In the genomic region with DNA sequence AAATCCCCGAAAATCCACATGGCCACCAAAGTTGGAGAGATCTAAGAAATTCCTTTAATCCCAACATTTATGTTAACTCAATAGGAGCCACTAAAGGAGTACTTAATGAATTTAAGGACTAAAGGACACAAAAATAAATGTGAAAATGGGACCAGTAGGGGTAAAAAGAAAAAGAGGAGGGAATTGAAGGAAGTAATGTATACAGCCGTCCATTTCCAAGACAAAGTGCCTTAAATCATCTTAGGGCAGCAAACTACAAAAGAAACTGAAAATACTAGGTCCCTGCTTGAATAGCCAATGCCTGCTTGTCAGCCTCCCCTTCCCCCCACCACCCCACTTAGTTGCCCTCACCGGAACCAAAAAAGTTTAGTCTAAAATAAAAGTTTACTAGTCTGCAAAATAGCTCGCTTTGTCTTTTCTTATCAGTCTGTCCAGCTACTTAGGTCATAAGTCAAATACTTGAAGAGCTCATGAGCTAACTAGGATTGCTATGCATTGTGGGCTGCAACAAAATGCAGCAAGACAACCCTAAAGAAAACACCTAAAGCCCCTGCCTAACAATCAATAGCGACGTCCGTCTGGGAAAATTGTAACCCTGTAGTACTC, we compare ENCODE assay signal across 1 cellular context.
A peak's percentile ranks its signal among the peaks of the same experiment; 100 is the strongest.
TF ChIP-seq lines count a peak whose summit lies in the region.

No MANE protein-coding gene starts in this region.

TF ChIP-seq in K562, 482 proteins besides CTCF, POLR2A, EP300 and RAD21 (continued from another document and continues in another):
- TF ChIP-seq, protein P1, sequence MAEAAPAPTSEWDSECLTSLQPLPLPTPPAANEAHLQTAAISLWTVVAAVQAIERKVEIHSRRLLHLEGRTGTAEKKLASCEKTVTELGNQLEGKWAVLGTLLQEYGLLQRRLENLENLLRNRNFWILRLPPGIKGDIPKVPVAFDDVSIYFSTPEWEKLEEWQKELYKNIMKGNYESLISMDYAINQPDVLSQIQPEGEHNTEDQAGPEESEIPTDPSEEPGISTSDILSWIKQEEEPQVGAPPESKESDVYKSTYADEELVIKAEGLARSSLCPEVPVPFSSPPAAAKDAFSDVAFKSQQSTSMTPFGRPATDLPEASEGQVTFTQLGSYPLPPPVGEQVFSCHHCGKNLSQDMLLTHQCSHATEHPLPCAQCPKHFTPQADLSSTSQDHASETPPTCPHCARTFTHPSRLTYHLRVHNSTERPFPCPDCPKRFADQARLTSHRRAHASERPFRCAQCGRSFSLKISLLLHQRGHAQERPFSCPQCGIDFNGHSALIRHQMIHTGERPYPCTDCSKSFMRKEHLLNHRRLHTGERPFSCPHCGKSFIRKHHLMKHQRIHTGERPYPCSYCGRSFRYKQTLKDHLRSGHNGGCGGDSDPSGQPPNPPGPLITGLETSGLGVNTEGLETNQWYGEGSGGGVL (CRISPR knock-in tag; IDR thresholded peaks at IDR 0.05) = no peak
- TF ChIP-seq SLC30A9 (CRISPR knock-in tag; IDR thresholded peaks at IDR 0.05) (no peak), NR2C2 (CRISPR knock-in tag; IDR thresholded peaks at IDR 0.05) (no peak), NR2C2 (tag; IDR thresholded peaks at IDR 0.05) (peak; percentile 82), TCF7L2 (IDR thresholded peaks at IDR 0.05; ENCODE audit: low read depth, low read length) (no peak), BCOR (IDR thresholded peaks at IDR 0.05) (no peak), HDAC8 (tag; IDR thresholded peaks at IDR 0.05) (no peak), PHF20 (IDR thresholded peaks at IDR 0.05; ENCODE audit: partially characterized antibody) (no peak), POLR2G (IDR thresholded peaks at IDR 0.05; ENCODE audit: low read depth, low read length) (no peak), SMARCE1 (IDR thresholded peaks at IDR 0.05) (peak; percentile 34; the same call in 1 of the 2 replicates), POLR3G (IDR thresholded peaks at IDR 0.05; ENCODE audit: extremely low read depth, insufficient read length, insufficient replicate concordance) (no peak), ARID2 (IDR thresholded peaks at IDR 0.05) (no peak), NR2C1 (IDR thresholded peaks at IDR 0.05) (peak; percentile 66), NR2C1 (tag; IDR thresholded peaks at IDR 0.05) (peak; percentile 69; the same call in 1 of the 2 replicates), HIVEP1 (CRISPR knock-in tag; IDR thresholded peaks at IDR 0.05) (no peak), COPS2 (conservative IDR thresholded peaks at IDR 0.05) (no peak), L3MBTL2 (IDR thresholded peaks at IDR 0.05) (no peak), ARID1B (IDR thresholded peaks at IDR 0.05) (peak; percentile 76), TAL1 (IDR thresholded peaks at IDR 0.05) (peak; percentile 30; the same call in 1 of the 2 replicates), FOXA3 (CRISPR knock-in tag; conservative IDR thresholded peaks at IDR 0.05 in 1 of 2, IDR thresholded peaks at IDR 0.05 in 1 of 2) (no peak), ZNF785 (CRISPR knock-in tag; IDR thresholded peaks at IDR 0.05) (no peak), ZNF77 (CRISPR knock-in tag; IDR thresholded peaks at IDR 0.05) (no peak), FOXP1 (CRISPR knock-in tag; IDR thresholded peaks at IDR 0.05) (no peak), ZNF57 (CRISPR knock-in tag; IDR thresholded peaks at IDR 0.05) (no peak), TCFL5 (CRISPR knock-in tag; conservative IDR thresholded peaks at IDR 0.05) (no peak), DMBX1 (CRISPR knock-in tag; IDR thresholded peaks at IDR 0.05; ENCODE audit: borderline replicate concordance) (peak; percentile 12; the same call in 1 of the 2 replicates), CBFA2T2 (conservative IDR thresholded peaks at IDR 0.05) (peak; percentile 32; the same call in 1 of the 2 replicates), MTA1 (IDR thresholded peaks at IDR 0.05; ENCODE audit: borderline replicate concordance) (0 out of 2 replicates have a peak, but pooled peaks have one; percentile 34), ZNF507 (tag; conservative IDR thresholded peaks at IDR 0.05) (no peak), RBFOX2 (IDR thresholded peaks at IDR 0.05; ENCODE audit: low read depth, low read length) (no peak), ZNF184 (CRISPR knock-in tag; IDR thresholded peaks at IDR 0.05) (no peak), SMARCA4 (IDR thresholded peaks at IDR 0.05) (peak; percentile 55; the same call in 1 of the 2 replicates), RUNX1 (IDR thresholded peaks at IDR 0.05; ENCODE audit: low read depth) (no peak), ZNF717 (CRISPR knock-in tag; IDR thresholded peaks at IDR 0.05) (no peak), ZC3H4 (CRISPR knock-in tag; IDR thresholded peaks at IDR 0.05; ENCODE audit: borderline replicate concordance) (no peak), YY1 (IDR thresholded peaks at IDR 0.05; ENCODE audit: borderline replicate concordance in 1 of 3, control insufficient read depth in 1 of 3, extremely low read depth in 1 of 3, insufficient read depth in 3 of 3, insufficient read length in 1 of 3, insufficient replicate concordance in 2 of 3, low read depth in 1 of 3, low read length in 2 of 3) (no peak), ETV1 (tag; conservative IDR thresholded peaks at IDR 0.05; ENCODE audit: low read depth) (0 out of 2 replicates have a peak, but pooled peaks have one; percentile 40), FOXA1 (IDR thresholded peaks at IDR 0.05; ENCODE audit: borderline replicate concordance) (no peak)
- TF ChIP-seq, protein P2, sequence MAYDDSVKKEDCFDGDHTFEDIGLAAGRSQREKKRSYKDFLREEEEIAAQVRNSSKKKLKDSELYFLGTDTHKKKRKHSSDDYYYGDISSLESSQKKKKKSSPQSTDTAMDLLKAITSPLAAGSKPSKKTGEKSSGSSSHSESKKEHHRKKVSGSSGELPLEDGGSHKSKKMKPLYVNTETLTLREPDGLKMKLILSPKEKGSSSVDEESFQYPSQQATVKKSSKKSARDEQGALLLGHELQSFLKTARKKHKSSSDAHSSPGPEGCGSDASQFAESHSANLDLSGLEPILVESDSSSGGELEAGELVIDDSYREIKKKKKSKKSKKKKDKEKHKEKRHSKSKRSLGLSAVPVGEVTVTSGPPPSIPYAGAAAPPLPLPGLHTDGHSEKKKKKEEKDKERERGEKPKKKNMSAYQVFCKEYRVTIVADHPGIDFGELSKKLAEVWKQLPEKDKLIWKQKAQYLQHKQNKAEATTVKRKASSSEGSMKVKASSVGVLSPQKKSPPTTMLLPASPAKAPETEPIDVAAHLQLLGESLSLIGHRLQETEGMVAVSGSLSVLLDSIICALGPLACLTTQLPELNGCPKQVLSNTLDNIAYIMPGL (CRISPR knock-in tag; IDR thresholded peaks at IDR 0.05) = no peak
- TF ChIP-seq, protein P3, sequence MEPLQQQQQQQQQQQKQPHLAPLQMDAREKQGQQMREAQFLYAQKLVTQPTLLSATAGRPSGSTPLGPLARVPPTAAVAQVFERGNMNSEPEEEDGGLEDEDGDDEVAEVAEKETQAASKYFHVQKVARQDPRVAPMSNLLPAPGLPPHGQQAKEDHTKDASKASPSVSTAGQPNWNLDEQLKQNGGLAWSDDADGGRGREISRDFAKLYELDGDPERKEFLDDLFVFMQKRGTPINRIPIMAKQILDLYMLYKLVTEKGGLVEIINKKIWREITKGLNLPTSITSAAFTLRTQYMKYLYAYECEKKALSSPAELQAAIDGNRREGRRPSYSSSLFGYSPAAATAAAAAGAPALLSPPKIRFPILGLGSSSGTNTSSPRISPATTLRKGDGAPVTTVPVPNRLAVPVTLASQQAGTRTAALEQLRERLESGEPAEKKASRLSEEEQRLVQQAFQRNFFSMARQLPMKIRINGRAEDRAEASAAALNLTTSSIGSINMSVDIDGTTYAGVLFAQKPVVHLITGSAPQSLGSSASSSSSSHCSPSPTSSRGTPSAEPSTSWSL (CRISPR knock-in tag; IDR thresholded peaks at IDR 0.05; ENCODE audit: borderline replicate concordance) = no peak
- TF ChIP-seq, protein P4, sequence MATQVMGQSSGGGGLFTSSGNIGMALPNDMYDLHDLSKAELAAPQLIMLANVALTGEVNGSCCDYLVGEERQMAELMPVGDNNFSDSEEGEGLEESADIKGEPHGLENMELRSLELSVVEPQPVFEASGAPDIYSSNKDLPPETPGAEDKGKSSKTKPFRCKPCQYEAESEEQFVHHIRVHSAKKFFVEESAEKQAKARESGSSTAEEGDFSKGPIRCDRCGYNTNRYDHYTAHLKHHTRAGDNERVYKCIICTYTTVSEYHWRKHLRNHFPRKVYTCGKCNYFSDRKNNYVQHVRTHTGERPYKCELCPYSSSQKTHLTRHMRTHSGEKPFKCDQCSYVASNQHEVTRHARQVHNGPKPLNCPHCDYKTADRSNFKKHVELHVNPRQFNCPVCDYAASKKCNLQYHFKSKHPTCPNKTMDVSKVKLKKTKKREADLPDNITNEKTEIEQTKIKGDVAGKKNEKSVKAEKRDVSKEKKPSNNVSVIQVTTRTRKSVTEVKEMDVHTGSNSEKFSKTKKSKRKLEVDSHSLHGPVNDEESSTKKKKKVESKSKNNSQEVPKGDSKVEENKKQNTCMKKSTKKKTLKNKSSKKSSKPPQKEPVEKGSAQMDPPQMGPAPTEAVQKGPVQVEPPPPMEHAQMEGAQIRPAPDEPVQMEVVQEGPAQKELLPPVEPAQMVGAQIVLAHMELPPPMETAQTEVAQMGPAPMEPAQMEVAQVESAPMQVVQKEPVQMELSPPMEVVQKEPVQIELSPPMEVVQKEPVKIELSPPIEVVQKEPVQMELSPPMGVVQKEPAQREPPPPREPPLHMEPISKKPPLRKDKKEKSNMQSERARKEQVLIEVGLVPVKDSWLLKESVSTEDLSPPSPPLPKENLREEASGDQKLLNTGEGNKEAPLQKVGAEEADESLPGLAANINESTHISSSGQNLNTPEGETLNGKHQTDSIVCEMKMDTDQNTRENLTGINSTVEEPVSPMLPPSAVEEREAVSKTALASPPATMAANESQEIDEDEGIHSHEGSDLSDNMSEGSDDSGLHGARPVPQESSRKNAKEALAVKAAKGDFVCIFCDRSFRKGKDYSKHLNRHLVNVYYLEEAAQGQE (CRISPR knock-in tag; IDR thresholded peaks at IDR 0.05; ENCODE audit: low read depth) = no peak
- TF ChIP-seq, protein P5, sequence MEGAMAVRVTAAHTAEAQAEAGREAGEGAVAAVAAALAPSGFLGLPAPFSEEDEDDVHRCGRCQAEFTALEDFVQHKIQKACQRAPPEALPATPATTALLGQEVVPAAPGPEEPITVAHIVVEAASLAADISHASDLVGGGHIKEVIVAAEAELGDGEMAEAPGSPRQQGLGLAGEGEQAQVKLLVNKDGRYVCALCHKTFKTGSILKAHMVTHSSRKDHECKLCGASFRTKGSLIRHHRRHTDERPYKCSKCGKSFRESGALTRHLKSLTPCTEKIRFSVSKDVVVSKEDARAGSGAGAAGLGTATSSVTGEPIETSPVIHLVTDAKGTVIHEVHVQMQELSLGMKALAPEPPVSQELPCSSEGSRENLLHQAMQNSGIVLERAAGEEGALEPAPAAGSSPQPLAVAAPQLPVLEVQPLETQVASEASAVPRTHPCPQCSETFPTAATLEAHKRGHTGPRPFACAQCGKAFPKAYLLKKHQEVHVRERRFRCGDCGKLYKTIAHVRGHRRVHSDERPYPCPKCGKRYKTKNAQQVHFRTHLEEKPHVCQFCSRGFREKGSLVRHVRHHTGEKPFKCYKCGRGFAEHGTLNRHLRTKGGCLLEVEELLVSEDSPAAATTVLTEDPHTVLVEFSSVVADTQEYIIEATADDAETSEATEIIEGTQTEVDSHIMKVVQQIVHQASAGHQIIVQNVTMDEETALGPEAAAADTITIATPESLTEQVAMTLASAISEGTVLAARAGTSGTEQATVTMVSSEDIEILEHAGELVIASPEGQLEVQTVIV (CRISPR knock-in tag; IDR thresholded peaks at IDR 0.05; ENCODE audit: borderline replicate concordance) = no peak
- TF ChIP-seq, protein P6, sequence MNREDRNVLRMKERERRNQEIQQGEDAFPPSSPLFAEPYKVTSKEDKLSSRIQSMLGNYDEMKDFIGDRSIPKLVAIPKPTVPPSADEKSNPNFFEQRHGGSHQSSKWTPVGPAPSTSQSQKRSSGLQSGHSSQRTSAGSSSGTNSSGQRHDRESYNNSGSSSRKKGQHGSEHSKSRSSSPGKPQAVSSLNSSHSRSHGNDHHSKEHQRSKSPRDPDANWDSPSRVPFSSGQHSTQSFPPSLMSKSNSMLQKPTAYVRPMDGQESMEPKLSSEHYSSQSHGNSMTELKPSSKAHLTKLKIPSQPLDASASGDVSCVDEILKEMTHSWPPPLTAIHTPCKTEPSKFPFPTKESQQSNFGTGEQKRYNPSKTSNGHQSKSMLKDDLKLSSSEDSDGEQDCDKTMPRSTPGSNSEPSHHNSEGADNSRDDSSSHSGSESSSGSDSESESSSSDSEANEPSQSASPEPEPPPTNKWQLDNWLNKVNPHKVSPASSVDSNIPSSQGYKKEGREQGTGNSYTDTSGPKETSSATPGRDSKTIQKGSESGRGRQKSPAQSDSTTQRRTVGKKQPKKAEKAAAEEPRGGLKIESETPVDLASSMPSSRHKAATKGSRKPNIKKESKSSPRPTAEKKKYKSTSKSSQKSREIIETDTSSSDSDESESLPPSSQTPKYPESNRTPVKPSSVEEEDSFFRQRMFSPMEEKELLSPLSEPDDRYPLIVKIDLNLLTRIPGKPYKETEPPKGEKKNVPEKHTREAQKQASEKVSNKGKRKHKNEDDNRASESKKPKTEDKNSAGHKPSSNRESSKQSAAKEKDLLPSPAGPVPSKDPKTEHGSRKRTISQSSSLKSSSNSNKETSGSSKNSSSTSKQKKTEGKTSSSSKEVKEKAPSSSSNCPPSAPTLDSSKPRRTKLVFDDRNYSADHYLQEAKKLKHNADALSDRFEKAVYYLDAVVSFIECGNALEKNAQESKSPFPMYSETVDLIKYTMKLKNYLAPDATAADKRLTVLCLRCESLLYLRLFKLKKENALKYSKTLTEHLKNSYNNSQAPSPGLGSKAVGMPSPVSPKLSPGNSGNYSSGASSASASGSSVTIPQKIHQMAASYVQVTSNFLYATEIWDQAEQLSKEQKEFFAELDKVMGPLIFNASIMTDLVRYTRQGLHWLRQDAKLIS (CRISPR knock-in tag; IDR thresholded peaks at IDR 0.05) = no peak
- TF ChIP-seq, protein P7, sequence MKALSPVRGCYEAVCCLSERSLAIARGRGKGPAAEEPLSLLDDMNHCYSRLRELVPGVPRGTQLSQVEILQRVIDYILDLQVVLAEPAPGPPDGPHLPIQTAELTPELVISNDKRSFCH (CRISPR knock-in tag; IDR thresholded peaks at IDR 0.05) = no peak
- TF ChIP-seq, protein P7 (tag; IDR thresholded peaks at IDR 0.05) = no peak
- TF ChIP-seq, protein P8, sequence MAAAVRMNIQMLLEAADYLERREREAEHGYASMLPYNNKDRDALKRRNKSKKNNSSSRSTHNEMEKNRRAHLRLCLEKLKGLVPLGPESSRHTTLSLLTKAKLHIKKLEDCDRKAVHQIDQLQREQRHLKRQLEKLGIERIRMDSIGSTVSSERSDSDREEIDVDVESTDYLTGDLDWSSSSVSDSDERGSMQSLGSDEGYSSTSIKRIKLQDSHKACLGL (CRISPR knock-in tag; IDR thresholded peaks at IDR 0.05; ENCODE audit: borderline replicate concordance, poor library complexity, severe bottlenecking) = no peak
